ENCODE assay signal across 12 cellular contexts in the genomic region with DNA sequence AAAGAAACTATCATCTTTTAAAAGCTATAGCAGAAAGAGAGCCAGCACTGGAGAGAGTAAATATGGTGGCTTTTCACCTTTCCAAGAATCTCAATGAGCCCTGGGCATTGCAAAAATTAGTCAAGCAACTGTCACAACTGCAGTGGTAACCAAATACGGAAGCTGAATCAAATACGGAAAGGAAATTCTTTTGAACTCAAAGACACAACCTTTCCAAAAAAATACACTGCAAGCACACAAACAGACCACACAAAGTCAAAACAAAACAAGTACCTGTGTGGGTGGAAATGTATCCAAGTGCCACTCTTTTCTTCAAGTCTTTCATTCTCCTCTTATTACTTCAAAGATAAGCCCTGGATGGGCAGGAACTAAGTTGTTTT. TPM values are rescaled to one million over a fixed set of nuclear protein-coding genes. Genes with fewer than 3 reads are reported as not detected.
A peak's percentile ranks its signal among the peaks of the same experiment; 100 is the strongest.
DNase-seq lines count a peak whose midpoint lies in the region; ATAC-seq and TF ChIP-seq lines count a peak whose summit lies in the region.
"Had no signal": no experiment of that assay in that cellular context is flagged by ENCODE, and none has a peak within 500 bp of the region (broad histone marks: within the 10 kb centered on the region; RNA-seq: fewer than 3 reads in every experiment).

No MANE protein-coding gene starts in this region.

- no TSS peak for BruUV-seq in MCF 10A (replicated peaks; lab: Mats Ljungman, UMichigan)

- no peak for TF ChIP-seq CTCF in MCF 10A (IDR thresholded peaks at IDR 0.05; ENCODE audit: unreplicated experiment)
- TF ChIP-seq CTCF in foreskin fibroblast (IDR thresholded peaks at IDR 0.05; ENCODE audit: low read depth, low read length), result no peak

- ATAC-seq in GM19351 (IDR thresholded peaks at IDR 0.05; ENCODE audit: unreplicated experiment), result peak; percentile 71
- peak; percentile 56 for ATAC-seq in HG03354 (IDR thresholded peaks at IDR 0.05; ENCODE audit: poor library complexity, severe bottlenecking, unreplicated experiment)
- ATAC-seq in GM19467 (IDR thresholded peaks at IDR 0.05; ENCODE audit: unreplicated experiment), result no peak

- POLR2A ChIA-PET in MCF 10A (lab: Yijun Ruan, JAX), result interaction anchor here (1.3 to 1.8 kb wide), 2 partner anchors 9 to 26 kb away, joined by 3 to 5 read pairs; no protein-coding TSS in a partner anchor

- CTCF ChIA-PET in MCF 10A (lab: Yijun Ruan, JAX), result interaction anchor here (1.1 kb wide), 2 partner anchors 12 to 33 kb away, joined by 4 to 6 read pairs; no protein-coding TSS in a partner anchor

- H3K4me3 Mint-ChIP-seq in activated naive CD8-positive, alpha-beta T cell, result peak overlapping the region; percentile 66
- H3K4me3 Mint-ChIP-seq in MCF 10A (ENCODE audit: unreplicated experiment), result no peak overlapping the region
- H3K4me3 Mint-ChIP-seq: brain had no signal

- DNase-seq in CD1c-positive myeloid dendritic cell (ENCODE audit: extremely low spot score) (peak; percentile 32), NCI-H1436 treated with DMSO at 0.1 percent for 48 hours (lab: John Stamatoyannopoulos, UW) (no peak), MCF 10A (ENCODE audit: unreplicated experiment) (no peak), foreskin fibroblast (no peak)
- DNase-seq: hypothalamus, pancreas, SK-N-SH had no signal

- intact Hi-C loops in MCF 10A (cut with micrococcal nuclease), result no loop called here

- H3K9me3 Mint-ChIP-seq in activated naive CD8-positive, alpha-beta T cell (ENCODE audit: low read depth), result peaks cover 5% of the 10 kb centered on the region
- no peaks in the 10 kb centered on the region for H3K9me3 Mint-ChIP-seq in MCF 10A (ENCODE audit: unreplicated experiment)

- peaks cover 6% of the 10 kb centered on the region for H3K36me3 Mint-ChIP-seq in activated naive CD8-positive, alpha-beta T cell
- H3K36me3 Mint-ChIP-seq in MCF 10A (ENCODE audit: insufficient read depth, unreplicated experiment), result peaks cover 5% of the 10 kb centered on the region

- H3K27ac Mint-ChIP-seq in activated naive CD8-positive, alpha-beta T cell, result peak overlapping the region; percentile 81
- no peak overlapping the region for H3K27ac Mint-ChIP-seq in MCF 10A (ENCODE audit: low read depth, unreplicated experiment)

- H3K4me3 ChIP-seq in foreskin fibroblast (ENCODE audit: low read depth in 1 of 2, low read length in 2 of 2), result no peak overlapping the region
- H3K4me3 ChIP-seq: pancreas had no signal

- H3K27me3 Mint-ChIP-seq in activated naive CD8-positive, alpha-beta T cell, result no peaks in the 10 kb centered on the region
- H3K27me3 Mint-ChIP-seq in MCF 10A (ENCODE audit: insufficient read depth, unreplicated experiment), result no peaks in the 10 kb centered on the region
- H3K27me3 Mint-ChIP-seq: brain had no signal

- peaks cover 75% of the 10 kb centered on the region for H3K4me1 Mint-ChIP-seq in activated naive CD8-positive, alpha-beta T cell (ENCODE audit: low read depth)
- H3K4me1 Mint-ChIP-seq in MCF 10A (ENCODE audit: insufficient read depth, unreplicated experiment), result peaks cover 24% of the 10 kb centered on the region

RNA-seq across cellular contexts. Expression of a gene that starts 17.6 kb away (rescaled TPM):
- 31.3 and 31.7 TPM in 2 replicates for total RNA-seq in MCF 10A (2022)
